ENCODE assay signal across 1 cellular context in the genomic region with DNA sequence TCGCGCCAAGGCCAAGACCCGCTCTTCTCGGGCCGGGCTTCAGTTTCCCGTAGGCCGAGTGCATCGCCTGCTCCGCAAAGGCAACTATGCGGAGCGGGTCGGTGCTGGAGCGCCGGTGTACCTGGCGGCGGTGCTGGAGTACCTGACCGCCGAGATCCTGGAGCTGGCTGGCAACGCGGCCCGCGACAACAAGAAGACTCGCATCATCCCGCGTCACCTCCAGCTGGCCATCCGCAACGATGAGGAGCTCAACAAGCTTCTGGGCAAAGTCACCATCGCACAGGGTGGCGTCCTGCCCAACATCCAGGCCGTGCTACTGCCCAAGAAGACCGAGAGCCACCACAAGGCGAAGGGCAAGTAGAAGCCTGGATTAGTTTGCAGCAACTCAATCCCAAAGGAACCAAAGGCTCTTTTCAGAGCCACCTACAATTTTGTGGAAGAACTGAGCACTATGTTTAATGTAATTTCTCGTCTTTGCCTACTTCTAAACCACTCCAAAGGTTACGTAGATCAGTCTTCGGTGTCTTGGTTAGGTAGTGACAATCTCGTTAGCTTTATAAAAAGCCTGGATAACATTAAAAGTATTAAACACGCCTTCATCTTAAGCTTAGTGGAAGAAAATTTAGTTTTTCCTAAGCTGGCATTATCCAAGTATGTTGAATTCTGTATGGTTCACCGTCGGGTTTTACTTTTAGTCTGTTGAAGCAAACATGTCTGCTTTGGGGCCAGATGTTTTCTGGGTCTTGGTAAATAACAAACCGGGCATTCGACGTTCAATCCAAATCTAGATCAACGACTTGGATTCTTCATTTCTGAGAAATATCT.
TF ChIP-seq lines count a peak whose summit lies in the region.
"Not testable (repeated sequence)": the region's sequence is repeated elsewhere in the genome, so short reads cannot be mapped to it uniquely, and the experiment has no call there.

No MANE protein-coding gene starts in this region.

TF ChIP-seq in K562, 482 proteins besides CTCF, POLR2A, EP300 and RAD21 (continued from another document and continues in another):
- TF ChIP-seq MAFF (IDR thresholded peaks at IDR 0.05; ENCODE audit: low read length) (0 out of 2 replicates have a peak, but pooled peaks have one; percentile 6), SMAD1 (IDR thresholded peaks at IDR 0.05; ENCODE audit: low read depth, low read length, partially characterized antibody) (peak; percentile 17), HDAC1 (IDR thresholded peaks at IDR 0.05) (peak in 1 of 2 experiments; percentile 80; a peak in 1 of 4 replicates), HNRNPLL (IDR thresholded peaks at IDR 0.05; ENCODE audit: low read depth, low read length, poor library complexity, severe bottlenecking) (peak; percentile 69), PML (IDR thresholded peaks at IDR 0.05; ENCODE audit: low read length) (peak; percentile 63; the same call in 1 of the 2 replicates), HSF4 (CRISPR knock-in tag; IDR thresholded peaks at IDR 0.05; ENCODE audit: borderline replicate concordance) (0 out of 2 replicates have a peak, but pooled peaks have one; percentile 13), TEAD1 (CRISPR knock-in tag; IDR thresholded peaks at IDR 0.05) (peak in 1 of 2 experiments; percentile 68; a peak in 1 of 4 replicates), TEAD4 (IDR thresholded peaks at IDR 0.05; ENCODE audit: low read length) (peak; percentile 18; the same call in 1 of the 2 replicates), SMARCA4 (IDR thresholded peaks at IDR 0.05) (0 out of 2 replicates have a peak, but pooled peaks have one; percentile 31), ZNF436 (CRISPR knock-in tag; IDR thresholded peaks at IDR 0.05) (peak; percentile 88), POLR2AphosphoS5 (IDR thresholded peaks at IDR 0.05; ENCODE audit: control insufficient read depth, insufficient read depth, low read depth, low read length) (peak; percentile 94), HOXB6 (CRISPR knock-in tag; IDR thresholded peaks at IDR 0.05; ENCODE audit: borderline replicate concordance) (peak; percentile 62; the same call in 1 of the 2 replicates), FOXA3 (CRISPR knock-in tag; conservative IDR thresholded peaks at IDR 0.05 in 1 of 2, IDR thresholded peaks at IDR 0.05 in 1 of 2) (peak in 1 of 2 experiments; percentile 56; a peak in 1 of 4 replicates), NCOR1 (IDR thresholded peaks at IDR 0.05) (peak; percentile 32; the same call in 1 of the 2 replicates), ESRRA (IDR thresholded peaks at IDR 0.05; ENCODE audit: borderline replicate concordance, low read depth) (0 out of 2 replicates have a peak, but pooled peaks have one; percentile 8), KLF10 (CRISPR knock-in tag; IDR thresholded peaks at IDR 0.05) (peak; percentile 81; the same call in 1 of the 2 replicates), NR1H2 (CRISPR knock-in tag; IDR thresholded peaks at IDR 0.05) (0 out of 2 replicates have a peak, but pooled peaks have one; percentile 28), CCNT2 (IDR thresholded peaks at IDR 0.05; ENCODE audit: borderline replicate concordance, extremely low read depth, insufficient read length, low read depth, low read length) (peak; percentile 39), BRD4 (IDR thresholded peaks at IDR 0.05) (0 out of 2 replicates have a peak, but pooled peaks have one; percentile 68), ZFP30 (CRISPR knock-in tag; IDR thresholded peaks at IDR 0.05; ENCODE audit: borderline replicate concordance) (peak; percentile 84; the same call in 1 of the 2 replicates)
- TF ChIP-seq, protein P1, sequence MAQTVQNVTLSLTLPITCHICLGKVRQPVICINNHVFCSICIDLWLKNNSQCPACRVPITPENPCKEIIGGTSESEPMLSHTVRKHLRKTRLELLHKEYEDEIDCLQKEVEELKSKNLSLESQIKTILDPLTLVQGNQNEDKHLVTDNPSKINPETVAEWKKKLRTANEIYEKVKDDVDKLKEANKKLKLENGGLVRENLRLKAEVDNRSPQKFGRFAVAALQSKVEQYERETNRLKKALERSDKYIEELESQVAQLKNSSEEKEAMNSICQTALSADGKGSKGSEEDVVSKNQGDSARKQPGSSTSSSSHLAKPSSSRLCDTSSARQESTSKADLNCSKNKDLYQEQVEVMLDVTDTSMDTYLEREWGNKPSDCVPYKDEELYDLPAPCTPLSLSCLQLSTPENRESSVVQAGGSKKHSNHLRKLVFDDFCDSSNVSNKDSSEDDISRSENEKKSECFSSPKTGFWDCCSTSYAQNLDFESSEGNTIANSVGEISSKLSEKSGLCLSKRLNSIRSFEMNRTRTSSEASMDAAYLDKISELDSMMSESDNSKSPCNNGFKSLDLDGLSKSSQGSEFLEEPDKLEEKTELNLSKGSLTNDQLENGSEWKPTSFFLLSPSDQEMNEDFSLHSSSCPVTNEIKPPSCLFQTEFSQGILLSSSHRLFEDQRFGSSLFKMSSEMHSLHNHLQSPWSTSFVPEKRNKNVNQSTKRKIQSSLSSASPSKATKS (CRISPR knock-in tag; IDR thresholded peaks at IDR 0.05): 0 out of 2 replicates have a peak, but pooled peaks have one; percentile 56
- not testable (repeated sequence) for TF ChIP-seq TEAD4 (CRISPR knock-in tag; IDR thresholded peaks at IDR 0.05; ENCODE audit: borderline replicate concordance)
- TF ChIP-seq, protein P2, sequence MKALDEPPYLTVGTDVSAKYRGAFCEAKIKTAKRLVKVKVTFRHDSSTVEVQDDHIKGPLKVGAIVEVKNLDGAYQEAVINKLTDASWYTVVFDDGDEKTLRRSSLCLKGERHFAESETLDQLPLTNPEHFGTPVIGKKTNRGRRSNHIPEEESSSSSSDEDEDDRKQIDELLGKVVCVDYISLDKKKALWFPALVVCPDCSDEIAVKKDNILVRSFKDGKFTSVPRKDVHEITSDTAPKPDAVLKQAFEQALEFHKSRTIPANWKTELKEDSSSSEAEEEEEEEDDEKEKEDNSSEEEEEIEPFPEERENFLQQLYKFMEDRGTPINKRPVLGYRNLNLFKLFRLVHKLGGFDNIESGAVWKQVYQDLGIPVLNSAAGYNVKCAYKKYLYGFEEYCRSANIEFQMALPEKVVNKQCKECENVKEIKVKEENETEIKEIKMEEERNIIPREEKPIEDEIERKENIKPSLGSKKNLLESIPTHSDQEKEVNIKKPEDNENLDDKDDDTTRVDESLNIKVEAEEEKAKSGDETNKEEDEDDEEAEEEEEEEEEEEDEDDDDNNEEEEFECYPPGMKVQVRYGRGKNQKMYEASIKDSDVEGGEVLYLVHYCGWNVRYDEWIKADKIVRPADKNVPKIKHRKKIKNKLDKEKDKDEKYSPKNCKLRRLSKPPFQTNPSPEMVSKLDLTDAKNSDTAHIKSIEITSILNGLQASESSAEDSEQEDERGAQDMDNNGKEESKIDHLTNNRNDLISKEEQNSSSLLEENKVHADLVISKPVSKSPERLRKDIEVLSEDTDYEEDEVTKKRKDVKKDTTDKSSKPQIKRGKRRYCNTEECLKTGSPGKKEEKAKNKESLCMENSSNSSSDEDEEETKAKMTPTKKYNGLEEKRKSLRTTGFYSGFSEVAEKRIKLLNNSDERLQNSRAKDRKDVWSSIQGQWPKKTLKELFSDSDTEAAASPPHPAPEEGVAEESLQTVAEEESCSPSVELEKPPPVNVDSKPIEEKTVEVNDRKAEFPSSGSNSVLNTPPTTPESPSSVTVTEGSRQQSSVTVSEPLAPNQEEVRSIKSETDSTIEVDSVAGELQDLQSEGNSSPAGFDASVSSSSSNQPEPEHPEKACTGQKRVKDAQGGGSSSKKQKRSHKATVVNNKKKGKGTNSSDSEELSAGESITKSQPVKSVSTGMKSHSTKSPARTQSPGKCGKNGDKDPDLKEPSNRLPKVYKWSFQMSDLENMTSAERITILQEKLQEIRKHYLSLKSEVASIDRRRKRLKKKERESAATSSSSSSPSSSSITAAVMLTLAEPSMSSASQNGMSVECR (CRISPR knock-in tag; IDR thresholded peaks at IDR 0.05): peak; percentile 58
- TF ChIP-seq, protein P3, sequence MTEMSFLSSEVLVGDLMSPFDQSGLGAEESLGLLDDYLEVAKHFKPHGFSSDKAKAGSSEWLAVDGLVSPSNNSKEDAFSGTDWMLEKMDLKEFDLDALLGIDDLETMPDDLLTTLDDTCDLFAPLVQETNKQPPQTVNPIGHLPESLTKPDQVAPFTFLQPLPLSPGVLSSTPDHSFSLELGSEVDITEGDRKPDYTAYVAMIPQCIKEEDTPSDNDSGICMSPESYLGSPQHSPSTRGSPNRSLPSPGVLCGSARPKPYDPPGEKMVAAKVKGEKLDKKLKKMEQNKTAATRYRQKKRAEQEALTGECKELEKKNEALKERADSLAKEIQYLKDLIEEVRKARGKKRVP (CRISPR knock-in tag; IDR thresholded peaks at IDR 0.05): peak; percentile 36; the same call in 1 of the 2 replicates
- TF ChIP-seq, protein P4, sequence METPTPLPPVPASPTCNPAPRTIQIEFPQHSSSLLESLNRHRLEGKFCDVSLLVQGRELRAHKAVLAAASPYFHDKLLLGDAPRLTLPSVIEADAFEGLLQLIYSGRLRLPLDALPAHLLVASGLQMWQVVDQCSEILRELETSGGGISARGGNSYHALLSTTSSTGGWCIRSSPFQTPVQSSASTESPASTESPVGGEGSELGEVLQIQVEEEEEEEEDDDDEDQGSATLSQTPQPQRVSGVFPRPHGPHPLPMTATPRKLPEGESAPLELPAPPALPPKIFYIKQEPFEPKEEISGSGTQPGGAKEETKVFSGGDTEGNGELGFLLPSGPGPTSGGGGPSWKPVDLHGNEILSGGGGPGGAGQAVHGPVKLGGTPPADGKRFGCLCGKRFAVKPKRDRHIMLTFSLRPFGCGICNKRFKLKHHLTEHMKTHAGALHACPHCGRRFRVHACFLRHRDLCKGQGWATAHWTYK (CRISPR knock-in tag; IDR thresholded peaks at IDR 0.05): peak; percentile 49; the same call in 1 of the 2 replicates
- TF ChIP-seq, protein P5, sequence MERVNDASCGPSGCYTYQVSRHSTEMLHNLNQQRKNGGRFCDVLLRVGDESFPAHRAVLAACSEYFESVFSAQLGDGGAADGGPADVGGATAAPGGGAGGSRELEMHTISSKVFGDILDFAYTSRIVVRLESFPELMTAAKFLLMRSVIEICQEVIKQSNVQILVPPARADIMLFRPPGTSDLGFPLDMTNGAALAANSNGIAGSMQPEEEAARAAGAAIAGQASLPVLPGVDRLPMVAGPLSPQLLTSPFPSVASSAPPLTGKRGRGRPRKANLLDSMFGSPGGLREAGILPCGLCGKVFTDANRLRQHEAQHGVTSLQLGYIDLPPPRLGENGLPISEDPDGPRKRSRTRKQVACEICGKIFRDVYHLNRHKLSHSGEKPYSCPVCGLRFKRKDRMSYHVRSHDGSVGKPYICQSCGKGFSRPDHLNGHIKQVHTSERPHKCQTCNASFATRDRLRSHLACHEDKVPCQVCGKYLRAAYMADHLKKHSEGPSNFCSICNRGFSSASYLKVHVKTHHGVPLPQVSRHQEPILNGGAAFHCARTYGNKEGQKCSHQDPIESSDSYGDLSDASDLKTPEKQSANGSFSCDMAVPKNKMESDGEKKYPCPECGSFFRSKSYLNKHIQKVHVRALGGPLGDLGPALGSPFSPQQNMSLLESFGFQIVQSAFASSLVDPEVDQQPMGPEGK (CRISPR knock-in tag; IDR thresholded peaks at IDR 0.05; ENCODE audit: borderline replicate concordance): 0 out of 2 replicates have a peak, but pooled peaks have one; percentile 47
- TF ChIP-seq, protein P6, sequence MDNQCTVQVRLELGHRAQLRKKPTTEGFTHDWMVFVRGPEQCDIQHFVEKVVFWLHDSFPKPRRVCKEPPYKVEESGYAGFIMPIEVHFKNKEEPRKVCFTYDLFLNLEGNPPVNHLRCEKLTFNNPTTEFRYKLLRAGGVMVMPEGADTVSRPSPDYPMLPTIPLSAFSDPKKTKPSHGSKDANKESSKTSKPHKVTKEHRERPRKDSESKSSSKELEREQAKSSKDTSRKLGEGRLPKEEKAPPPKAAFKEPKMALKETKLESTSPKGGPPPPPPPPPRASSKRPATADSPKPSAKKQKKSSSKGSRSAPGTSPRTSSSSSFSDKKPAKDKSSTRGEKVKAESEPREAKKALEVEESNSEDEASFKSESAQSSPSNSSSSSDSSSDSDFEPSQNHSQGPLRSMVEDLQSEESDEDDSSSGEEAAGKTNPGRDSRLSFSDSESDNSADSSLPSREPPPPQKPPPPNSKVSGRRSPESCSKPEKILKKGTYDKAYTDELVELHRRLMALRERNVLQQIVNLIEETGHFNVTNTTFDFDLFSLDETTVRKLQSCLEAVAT (IDR thresholded peaks at IDR 0.05): peak; percentile 98 to 100
- TF ChIP-seq, protein P7, sequence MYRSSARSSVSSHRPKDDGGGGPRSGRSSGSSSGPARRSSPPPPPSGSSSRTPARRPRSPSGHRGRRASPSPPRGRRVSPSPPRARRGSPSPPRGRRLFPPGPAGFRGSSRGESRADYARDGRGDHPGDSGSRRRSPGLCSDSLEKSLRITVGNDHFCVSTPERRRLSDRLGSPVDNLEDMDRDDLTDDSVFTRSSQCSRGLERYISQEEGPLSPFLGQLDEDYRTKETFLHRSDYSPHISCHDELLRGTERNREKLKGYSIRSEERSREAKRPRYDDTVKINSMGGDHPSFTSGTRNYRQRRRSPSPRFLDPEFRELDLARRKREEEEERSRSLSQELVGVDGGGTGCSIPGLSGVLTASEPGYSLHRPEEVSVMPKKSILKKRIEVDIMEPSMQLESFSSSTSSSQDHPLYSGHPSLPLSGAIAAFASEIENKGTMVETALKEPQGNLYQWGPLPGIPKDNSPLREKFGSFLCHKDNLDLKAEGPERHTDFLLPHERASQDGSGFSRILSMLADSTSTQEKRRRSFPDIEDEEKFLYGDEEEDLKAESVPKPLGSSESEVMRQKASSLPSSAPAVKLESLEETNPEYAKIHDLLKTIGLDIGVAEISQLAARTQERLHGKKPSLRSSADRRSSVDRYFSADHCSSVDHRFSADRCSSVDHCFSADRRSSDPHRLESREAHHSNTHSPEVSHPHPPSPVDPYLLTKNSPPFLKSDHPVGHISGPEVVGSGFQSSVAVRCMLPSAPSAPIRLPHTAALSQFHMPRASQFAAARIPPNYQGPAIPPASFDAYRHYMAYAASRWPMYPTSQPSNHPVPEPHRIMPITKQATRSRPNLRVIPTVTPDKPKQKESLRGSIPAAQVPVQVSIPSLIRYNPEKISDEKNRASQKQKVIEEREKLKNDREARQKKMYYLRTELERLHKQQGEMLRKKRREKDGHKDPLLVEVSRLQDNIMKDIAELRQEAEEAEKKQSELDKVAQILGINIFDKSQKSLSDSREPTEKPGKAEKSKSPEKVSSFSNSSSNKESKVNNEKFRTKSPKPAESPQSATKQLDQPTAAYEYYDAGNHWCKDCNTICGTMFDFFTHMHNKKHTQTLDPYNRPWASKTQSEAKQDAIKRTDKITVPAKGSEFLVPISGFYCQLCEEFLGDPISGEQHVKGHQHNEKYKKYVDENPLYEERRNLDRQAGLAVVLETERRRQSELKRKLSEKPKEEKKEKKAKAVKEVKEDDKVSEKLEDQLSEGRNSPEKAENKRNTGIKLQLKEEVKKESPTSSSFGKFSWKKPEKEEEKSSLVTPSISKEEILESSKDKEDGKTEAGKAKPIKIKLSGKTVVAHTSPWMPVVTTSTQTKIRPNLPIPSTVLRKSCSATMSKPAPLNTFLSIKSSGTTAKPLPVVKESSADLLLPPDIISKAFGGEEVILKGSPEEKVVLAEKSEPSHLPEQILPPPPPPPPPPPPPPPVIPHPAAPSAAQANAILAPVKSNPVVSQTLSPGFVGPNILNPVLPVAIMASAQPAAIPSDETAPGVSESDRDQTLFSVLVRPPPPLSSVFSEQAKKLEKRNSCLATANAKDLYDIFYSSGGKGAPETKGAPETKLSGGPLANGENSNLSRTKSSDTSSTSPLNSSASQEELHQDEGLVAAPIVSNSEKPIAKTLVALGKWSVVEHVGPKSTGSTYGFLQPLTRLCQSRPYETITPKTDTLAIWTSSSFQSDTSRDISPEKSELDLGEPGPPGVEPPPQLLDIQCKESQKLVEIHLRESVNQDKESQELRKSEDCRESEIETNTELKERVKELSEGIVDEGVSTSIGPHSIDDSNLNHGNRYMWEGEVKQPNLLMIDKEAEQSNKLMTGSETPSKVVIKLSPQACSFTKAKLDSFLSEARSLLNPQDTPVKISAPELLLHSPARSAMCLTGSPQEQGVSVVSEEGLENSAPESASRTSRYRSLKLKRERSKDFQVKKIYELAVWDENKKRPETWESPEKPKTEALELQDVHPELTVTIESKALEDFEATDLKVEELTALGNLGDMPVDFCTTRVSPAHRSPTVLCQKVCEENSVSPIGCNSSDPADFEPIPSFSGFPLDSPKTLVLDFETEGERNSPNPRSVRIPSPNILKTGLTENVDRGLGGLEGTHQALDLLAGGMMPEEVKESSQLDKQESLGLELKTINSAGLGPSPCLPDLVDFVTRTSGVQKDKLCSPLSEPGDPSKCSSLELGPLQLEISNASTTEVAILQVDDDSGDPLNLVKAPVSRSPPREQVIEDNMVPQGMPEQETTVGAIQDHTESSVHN (IDR thresholded peaks at IDR 0.05; ENCODE audit: borderline replicate concordance in 1 of 2, low read depth in 1 of 2): 0 out of 4 replicates have a peak, but pooled peaks of 1 of the 2 experiments have one; percentile 44
